ENCODE assay signal across 8 cellular contexts in genomic region chr7:2451171-2452073, GRCh38. TPM values are rescaled to one million over a fixed set of nuclear protein-coding genes. Genes with fewer than 3 reads are reported as not detected.
DNase-seq lines count a peak whose midpoint lies in the region; ATAC-seq and TF ChIP-seq lines count a peak whose summit lies in the region.

No MANE protein-coding gene starts in this region.

- no peaks in the 10 kb centered on the region for H3K9me2 ChIP-seq in Karpas-422 (replicated peaks; ENCODE audit: insufficient read depth, low read length)

- peak overlapping the region; percentile 24 for H3K4me2 ChIP-seq in Karpas-422 (ENCODE audit: low read depth, low read length, poor library complexity, severe bottlenecking)

- H3K27ac ChIP-seq in Karpas-422 (ENCODE audit: low read length), result no peak overlapping the region
- H3K27ac ChIP-seq in testis, result no peak overlapping the region

- intact Hi-C loops in activated naive CD4-positive, alpha-beta T cell treated with anti-CD3 and anti-CD28 coated beads for 36 hours (cut with micrococcal nuclease), result loop anchor here (1.0 to 5.0 kb wide), 4 partner anchors 18 to 258 kb away; no protein-coding TSS in a partner anchor
- intact Hi-C loops in testis (cut with DNase I; ENCODE audit: low total_unique reads), result no loop called here

- H3K27me3 ChIP-seq in Karpas-422 (ENCODE audit: low read length), result no peaks in the 10 kb centered on the region
- no peaks in the 10 kb centered on the region for H3K27me3 ChIP-seq in testis

- H3K27ac Mint-ChIP-seq in activated naive CD4-positive, alpha-beta T cell treated with anti-CD3 and anti-CD28 coated beads for 36 hours, result no peak overlapping the region
- peak overlapping the region; percentile 38 for H3K27ac Mint-ChIP-seq in osteocyte (ENCODE audit: unreplicated experiment)

- 18 to 38% methylated on average over 2 to 34 of the region's 34 CpGs for WGBS in testis, 2 donors

- TF ChIP-seq CTCF in osteocyte (IDR thresholded peaks at IDR 0.05) (peak; percentile 95), testis (IDR thresholded peaks at IDR 0.05) (peak; percentile 79 to 82 (median 80))

- no peaks in the 10 kb centered on the region for H3K9me3 ChIP-seq in Karpas-422 (ENCODE audit: low read length)
- H3K9me3 ChIP-seq in testis, result no peaks in the 10 kb centered on the region

- no peak overlapping the region for H3K4me3 Mint-ChIP-seq in activated naive CD4-positive, alpha-beta T cell treated with anti-CD3 and anti-CD28 coated beads for 36 hours
- no peak overlapping the region for H3K4me3 Mint-ChIP-seq in osteocyte (ENCODE audit: unreplicated experiment)

- H3K4me1 ChIP-seq in Karpas-422 (ENCODE audit: low read length) (peaks cover 4% of the 10 kb centered on the region), testis (peaks cover 8% of the 10 kb centered on the region)

- H3K36me3 Mint-ChIP-seq in activated naive CD4-positive, alpha-beta T cell treated with anti-CD3 and anti-CD28 coated beads for 36 hours (ENCODE audit: low read depth), result no peaks in the 10 kb centered on the region
- H3K36me3 Mint-ChIP-seq in osteocyte (ENCODE audit: unreplicated experiment), result peaks cover 2% of the 10 kb centered on the region

- H3K27me3 Mint-ChIP-seq in activated naive CD4-positive, alpha-beta T cell treated with anti-CD3 and anti-CD28 coated beads for 36 hours (ENCODE audit: low read depth), result no peaks in the 10 kb centered on the region
- H3K27me3 Mint-ChIP-seq in osteocyte (ENCODE audit: unreplicated experiment), result no peaks in the 10 kb centered on the region

- CTCF ChIA-PET in activated naive CD4-positive, alpha-beta T cell treated with anti-CD3 and anti-CD28 coated beads for 36 hours (lab: Charles Lee), result interaction anchor here (0.6 to 6.2 kb wide), 25 partner anchors 10 to 1251 kb away, joined by 3 to 71 read pairs (median 3); no protein-coding TSS in a partner anchor

- peaks cover 6% of the 10 kb centered on the region for H3K4me1 Mint-ChIP-seq in activated naive CD4-positive, alpha-beta T cell treated with anti-CD3 and anti-CD28 coated beads for 36 hours (ENCODE audit: low read depth)
- peaks cover 8% of the 10 kb centered on the region for H3K4me1 Mint-ChIP-seq in osteocyte (ENCODE audit: unreplicated experiment)

- DNase-seq in D341Med (ENCODE audit: low spot score) (peak; percentile 94), Karpas-422 (peak; percentile 91), SK-N-DZ (ENCODE audit: low spot score) (peak; percentile 75), globus pallidus (ENCODE audit: low spot score) (peak; percentile 72), osteocyte (ENCODE audit: extremely low spot score, unreplicated experiment) (peak; percentile 94), testis (peak; percentile 82)
- peak; percentile 88 for DNase-seq in activated naive CD4-positive, alpha-beta T cell treated with anti-CD3 and anti-CD28 coated beads for 36 hours

- H3K36me3 ChIP-seq in Karpas-422 (ENCODE audit: insufficient read depth, low read length) (no peaks in the 10 kb centered on the region), testis (ENCODE audit: low read depth, missing control alignments) (no peaks in the 10 kb centered on the region)

- no peak for TF ChIP-seq POLR2A in testis (IDR thresholded peaks at IDR 0.05)

- H3K79me2 ChIP-seq in Karpas-422 (ENCODE audit: low read length), result no peaks in the 10 kb centered on the region

- peak overlapping the region; percentile 16; the same call in 1 of the 2 replicates for H3K9ac ChIP-seq in Karpas-422 (ENCODE audit: low read length)

- peak overlapping the region; percentile 24; the same call in 1 of the 2 replicates for H2AFZ ChIP-seq in Karpas-422 (ENCODE audit: low read length)

- H3K9me3 Mint-ChIP-seq in activated naive CD4-positive, alpha-beta T cell treated with anti-CD3 and anti-CD28 coated beads for 36 hours, result no peaks in the 10 kb centered on the region
- no peaks in the 10 kb centered on the region for H3K9me3 Mint-ChIP-seq in osteocyte (ENCODE audit: unreplicated experiment)

- H3K4me3 ChIP-seq in Karpas-422 (ENCODE audit: low read length) (no peak overlapping the region), testis (no peak overlapping the region)

- peak; percentile 69 for ATAC-seq in GM21447 (IDR thresholded peaks at IDR 0.05; ENCODE audit: unreplicated experiment)

- H4K20me1 ChIP-seq in Karpas-422 (ENCODE audit: insufficient read depth, low read depth, low read length), result no peaks in the 10 kb centered on the region

RNA-seq across cellular contexts. Expression of gene GRIFIN, which starts 24.8 kb away (rescaled TPM):
- total RNA-seq in Karpas-422 (2014; rRNA removed; shearing (Covaris generic); ENCODE audit: low replicate concordance), result not detected in 2 replicates
- not detected in 2 replicates for polyA plus RNA-seq in SK-N-DZ (2014; cell fraction: cytosol; rRNA removed)
- polyA plus RNA-seq in SK-N-DZ (2014; cell fraction: nucleus; rRNA removed), result not detected in 2 replicates
- total RNA-seq in activated naive CD4-positive, alpha-beta T cell treated with anti-CD3 and anti-CD28 coated beads for 36 hours, result not detected
- not detected in 2 replicates for total RNA-seq in osteocyte
- not detected for total RNA-seq in testis
- polyA plus RNA-seq in testis (ENCODE audit: insufficient read depth, low read depth, low replicate concordance), result not detected

RNA-seq across cellular contexts. Expression of gene CHST12, which starts 48.0 kb away (rescaled TPM):
- 0.82 and 5.0 TPM in 2 replicates for total RNA-seq in Karpas-422 (2014; rRNA removed; shearing (Covaris generic); ENCODE audit: low replicate concordance)
- polyA plus RNA-seq in SK-N-DZ (2014; cell fraction: cytosol; rRNA removed), result 13.0 and 14.0 TPM in 2 replicates
- 14.4 and 15.7 TPM in 2 replicates for polyA plus RNA-seq in SK-N-DZ (2014; cell fraction: nucleus; rRNA removed)
- under 1 TPM; 0.62 to 0.64 TPM for total RNA-seq in activated naive CD4-positive, alpha-beta T cell treated with anti-CD3 and anti-CD28 coated beads for 36 hours
- 28.0 and 30.2 TPM in 2 replicates for total RNA-seq in osteocyte
- 10 to 100 TPM; 42.0 to 42.1 TPM for total RNA-seq in testis
- polyA plus RNA-seq in testis (ENCODE audit: insufficient read depth, low read depth, low replicate concordance), result 15.3 TPM
